ENCODE assay signal across 1 cellular context in the genomic region with DNA sequence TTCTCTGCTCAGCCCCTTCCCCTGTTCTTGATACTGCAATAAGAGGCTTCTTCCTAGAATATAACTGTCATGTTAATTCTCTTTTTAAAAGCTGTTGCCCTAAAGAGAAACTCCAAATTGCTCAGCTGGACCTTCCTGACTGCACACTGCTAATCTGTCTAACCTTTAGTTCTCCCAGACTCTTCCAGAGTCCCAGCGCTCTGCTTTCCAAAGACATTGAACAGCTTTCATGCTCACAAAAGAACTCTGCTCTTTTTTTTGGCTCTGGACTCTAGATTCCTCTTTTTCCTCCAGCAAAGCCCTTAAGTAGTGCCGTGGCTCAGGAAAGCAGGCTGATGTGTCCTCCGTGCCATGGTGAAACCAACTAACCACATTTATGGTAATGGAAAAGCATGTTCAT.
TF ChIP-seq lines count a peak whose summit lies in the region.

No MANE protein-coding gene starts in this region.

TF ChIP-seq in H1, 55 proteins besides CTCF, POLR2A, EP300 and RAD21:
- no peak for TF ChIP-seq GTF2F1 (IDR thresholded peaks at IDR 0.05; ENCODE audit: borderline replicate concordance, low read depth, low read length)
TF ChIP-seq in H1: peak in this region for 0.
